34 cellular contexts compared by ENCODE assay signal in genomic region chrX:128310912-128311311, GRCh38.
"Had no signal": no experiment of that assay in that cellular context is flagged by ENCODE, and none has a peak within 500 bp of the region (broad histone marks: within the 10 kb centered on the region; RNA-seq: fewer than 3 reads in every experiment).

No MANE protein-coding gene starts in this region.

- DNase-seq: Karpas-422, Kasumi-1, MG63, MM.1S, MV-4-11, NCI-H1048, NCI-H1092, NCI-H1092 treated with DMSO at 0.1 percent for 48 hours, NCI-H1105, NCI-H1105 treated with DMSO at 0.1 percent for 48 hours, NCI-H1417, NCI-H1417 treated with DMSO at 0.1 percent for 48 hours, NCI-H1436, NCI-H1436 treated with DMSO at 0.1 percent for 48 hours, NCI-H146, NCI-H1694, NCI-H1694 treated with DMSO at 0.1 percent for 48 hours, NCI-H187, NCI-H187 treated with DMSO at 0.1 percent for 48 hours, NCI-H1930, NCI-H2029, NCI-H2029 treated with DMSO at 0.1 percent for 48 hours, NCI-H2081, NCI-H2081 treated with DMSO at 0.1 percent for 48 hours, NCI-H2107, NCI-H2171, NCI-H2171 treated with DMSO at 0.1 percent for 48 hours, NCI-H2227 treated with DMSO at 0.1 percent for 48 hours, NCI-H226, NCI-H345, NCI-H446, NCI-H446 treated with DMSO at 0.1 percent for 48 hours, NCI-H510A, NCI-H510A treated with DMSO at 0.1 percent for 48 hours had no signal

- H3K36me3 ChIP-seq: MG63 had no signal

- H3K9me3 ChIP-seq: MG63 had no signal

- H3K4me3 ChIP-seq: MG63 had no signal
